Comparison of ENCODE assay signal across 8 cellular contexts in genomic region chr9:2159521-2160417, GRCh38.
DNase-seq lines count a peak whose midpoint lies in the region; ATAC-seq, FAIRE-seq and TF ChIP-seq lines count a peak whose summit lies in the region.

No MANE protein-coding gene starts in this region.

- H3K27me3 ChIP-seq in Panc1 (ENCODE audit: control insufficient read depth, insufficient read depth, low read length) (no peaks in the 10 kb centered on the region), endocrine pancreas (ENCODE audit: control insufficient read depth, insufficient read depth, low read length) (no peaks in the 10 kb centered on the region)

- peak overlapping the region; percentile 47 to 73 (median 53) for H3K4me3 Mint-ChIP-seq in nephron

- ATAC-seq in Panc1, result no peak
- no peak for ATAC-seq in HG03108 (IDR thresholded peaks at IDR 0.05; ENCODE audit: unreplicated experiment)
- ATAC-seq in GM21423 (IDR thresholded peaks at IDR 0.05; ENCODE audit: unreplicated experiment), result no peak
- ATAC-seq in HG03521 (IDR thresholded peaks at IDR 0.05; ENCODE audit: unreplicated experiment), result no peak

- TF ChIP-seq POLR2A in GM12891 (IDR thresholded peaks at IDR 0.05; ENCODE audit: low read depth, low read length), result no peak

- H3K9ac ChIP-seq in endocrine pancreas (ENCODE audit: control insufficient read depth, insufficient read depth, low read length), result no peak overlapping the region

- H3K4me1 Mint-ChIP-seq in nephron, result peaks cover 46% of the 10 kb centered on the region

- H3K4me3 ChIP-seq in Panc1 (ENCODE audit: low read depth in 2 of 2, low read length in 2 of 2) (peak overlapping the region; percentile 11 to 31), endocrine pancreas (ENCODE audit: control insufficient read depth, insufficient read depth, low read length) (peak overlapping the region; percentile 95)

- H3K36me3 ChIP-seq in Panc1 (ENCODE audit: control insufficient read depth, insufficient read depth, low read length), result no peaks in the 10 kb centered on the region
- peaks cover 3% of the 10 kb centered on the region for H3K36me3 ChIP-seq in endocrine pancreas (ENCODE audit: control insufficient read depth, insufficient read depth, low read length)

- peak overlapping the region; percentile 92 to 99 (median 95) for H3K27ac Mint-ChIP-seq in nephron

- POLR2A ChIA-PET in Panc1 (lab: Charles Lee), result interaction anchor here (0.6 to 0.7 kb wide), 3 partner anchors 9 to 681 kb away, joined by 3 to 4 read pairs (median 3); no protein-coding TSS in a partner anchor

- FAIRE-seq in GM12891 (lab: Jason Lieb, UNC), result peak; percentile 78

- no TSS peak for BruUV-seq in Panc1 (replicated peaks; lab: Mats Ljungman, UMichigan)

- DNase-seq in GM12891 (ENCODE audit: insufficient read length, low spot score), result no peak
- no peak for DNase-seq in Panc1 (ENCODE audit: low read depth, low spot score)
- DNase-seq in activated CD4-positive, alpha-beta T cell treated with anti-CD3 and anti-CD28 coated beads, Interleukin-2, amount 50 U/mL, for 48 hours, result no peak

- H3K9me3 Mint-ChIP-seq in nephron, result no peaks in the 10 kb centered on the region

- no peaks in the 10 kb centered on the region for H3K27me3 Mint-ChIP-seq in nephron (ENCODE audit: low read depth)

- H3K27ac ChIP-seq in Panc1 (ENCODE audit: low read length), result peak overlapping the region; percentile 23; the same call in 1 of the 2 replicates

- TF ChIP-seq CTCF in Panc1 (IDR thresholded peaks at IDR 0.05), result no peak
- no peak for TF ChIP-seq CTCF in nephron (IDR thresholded peaks at IDR 0.05; ENCODE audit: unreplicated experiment in 3 of 3)

- CTCF ChIA-PET in Panc1 (lab: Charles Lee), result no interaction called here

- no peaks in the 10 kb centered on the region for H3K4me1 ChIP-seq in Panc1 (ENCODE audit: control insufficient read depth, insufficient read depth, low read length)
- H3K4me1 ChIP-seq in endocrine pancreas (ENCODE audit: control insufficient read depth, insufficient read depth, low read length), result peaks cover 22% of the 10 kb centered on the region

- H3K9me3 ChIP-seq in Panc1 (ENCODE audit: control insufficient read depth, insufficient read depth, low read depth, low read length) (no peaks in the 10 kb centered on the region), endocrine pancreas (ENCODE audit: control insufficient read depth, low read length) (no peaks in the 10 kb centered on the region)

- H3K36me3 Mint-ChIP-seq in nephron (ENCODE audit: low read depth), result peaks cover 23% of the 10 kb centered on the region

- intact Hi-C loops in Panc1 (cut with micrococcal nuclease; ENCODE audit: unreplicated experiment), result loop anchor here (1.0 kb wide), 1 partner anchor 39 kb away; no protein-coding TSS in a partner anchor

- in situ Hi-C loops in Panc1 (cut with HindIII; ENCODE audit: low pct_unique_long_range_greater_than_20kb, low sequenced_read_pairs), result no loop called here

TF ChIP-seq in GM12891, 5 proteins besides CTCF, POLR2A, EP300 and RAD21:
- TF ChIP-seq SPI1 (IDR thresholded peaks at IDR 0.05; ENCODE audit: low read depth, low read length), result no peak
- no peak for TF ChIP-seq POU2F2 (IDR thresholded peaks at IDR 0.05; ENCODE audit: low read depth, low read length)
- TF ChIP-seq TAF1 (IDR thresholded peaks at IDR 0.05; ENCODE audit: low read depth, low read length), result no peak
- no peak for TF ChIP-seq POLR2AphosphoS5 (IDR thresholded peaks at IDR 0.05; ENCODE audit: low read depth, low read length)
